ENCODE assay signal across 8 cellular contexts in genomic region chr17:42407289-42407836, GRCh38. TPM values are rescaled to one million over a fixed set of nuclear protein-coding genes. Genes with fewer than 3 reads are reported as not detected.
A peak's percentile ranks its signal among the peaks of the same experiment; 100 is the strongest.
DNase-seq lines count a peak whose midpoint lies in the region; ATAC-seq and TF ChIP-seq lines count a peak whose summit lies in the region.

No MANE protein-coding gene starts in this region.

- RAD21 ChIA-PET in HCT116 (lab: Charles Lee; ENCODE audit: low non-redundant PET in 1 of 2, low total read pairs in 2 of 2, uncharacterized antibody in 2 of 2, unreplicated experiment in 2 of 2): interaction anchor here in 1 of 2 experiments (1.8 kb wide), 1 partner anchor 82 kb away, joined by 6 read pairs; no protein-coding TSS in a partner anchor

- no TSS peak for BruUV-seq in HCT116 (replicated peaks; lab: Mats Ljungman, UMichigan)

- no peak for TF ChIP-seq CTCF in HCT116 (IDR thresholded peaks at IDR 0.05 in 2 of 3, conservative IDR thresholded peaks at IDR 0.05 in 1 of 3; ENCODE audit: borderline replicate concordance in 1 of 3, insufficient read depth in 1 of 3, low read depth in 2 of 3, low read length in 2 of 3)
- TF ChIP-seq CTCF in epithelial cell of esophagus (IDR thresholded peaks at IDR 0.05; ENCODE audit: insufficient read depth, low read depth, low read length, missing control alignments): no peak

- CTCF ChIA-PET in HCT116 (lab: Charles Lee): interaction anchor here (1.0 to 2.9 kb wide), 12 partner anchors 18 to 185 kb away, joined by 3 to 20 read pairs (median 6); partner anchors contain the start of gene STAT3

- no peak for TF ChIP-seq RAD21 in HCT116 (IDR thresholded peaks at IDR 0.05; ENCODE audit: low read depth)

- H3K9me3 ChIP-seq in HCT116 (ENCODE audit: control insufficient read depth in 1 of 2, insufficient read depth in 1 of 2, low read depth in 1 of 2, low read length in 2 of 2) (no peaks in the 10 kb centered on the region), mucosa of rectum (ENCODE audit: control insufficient read depth in 2 of 2, low read length in 2 of 2) (no peaks in the 10 kb centered on the region)

- H3K36me3 ChIP-seq in HCT116 (ENCODE audit: control insufficient read depth in 1 of 2, insufficient read depth in 2 of 2, low read length in 2 of 2) (peaks cover 4 to 22% of the 10 kb centered on the region in 2 experiments; a peak in 2 of 4 replicates), mucosa of rectum (ENCODE audit: control insufficient read depth in 2 of 2, insufficient read depth in 2 of 2, low read length in 2 of 2) (peaks cover 0 to 2% of the 10 kb centered on the region in 2 donors)

- no peaks in the 10 kb centered on the region for H3K9me2 ChIP-seq in HCT116 (ENCODE audit: insufficient read depth)

- peak overlapping the region; percentile 4; the same call in 1 of the 2 replicates for H3K4me2 ChIP-seq in HCT116 (ENCODE audit: low read length)

- peaks cover 6% of the 10 kb centered on the region; the same call in 1 of the 2 replicates for H4K20me1 ChIP-seq in HCT116 (ENCODE audit: insufficient read depth)

- H3K27ac ChIP-seq in HCT116 (ENCODE audit: low read depth, low read length): peak overlapping the region; percentile 8; the same call in 1 of the 2 replicates
- peak overlapping the region; percentile 16 to 56 for H3K27ac ChIP-seq in mucosa of rectum (ENCODE audit: low read depth in 2 of 2, low read length in 2 of 2)

- H3K4me3 ChIP-seq in HCT116 (replicated peaks in 1 of 2; ENCODE audit: low read depth in 1 of 2, low read length in 2 of 2) (no peak overlapping the region), epithelial cell of esophagus (ENCODE audit: low read length) (no peak overlapping the region), mucosa of rectum (ENCODE audit: low read length in 2 of 2) (no peak overlapping the region)

- no peak for TF ChIP-seq POLR2A in HCT116 (IDR thresholded peaks at IDR 0.05; ENCODE audit: borderline replicate concordance, extremely low read depth, insufficient read depth, insufficient read length)

- H3K9ac ChIP-seq in HCT116 (ENCODE audit: low read length): no peak overlapping the region
- H3K9ac ChIP-seq in mucosa of rectum (ENCODE audit: low read depth in 1 of 2, low read length in 2 of 2): no peak overlapping the region

- no peak overlapping the region for H2AFZ ChIP-seq in HCT116 (ENCODE audit: low read depth, low read length, poor library complexity, severe bottlenecking)

- peak; percentile 79 for ATAC-seq in HCT116

- H3K4me1 ChIP-seq in HCT116 (ENCODE audit: control insufficient read depth in 1 of 2, insufficient read depth in 2 of 2, low read length in 2 of 2): peaks cover 47 to 67% of the 10 kb centered on the region in 2 experiments
- H3K4me1 ChIP-seq in mucosa of rectum (ENCODE audit: control insufficient read depth in 2 of 2, insufficient read depth in 2 of 2, low read length in 2 of 2): peaks cover 21 to 29% of the 10 kb centered on the region in 2 donors

- intact Hi-C loops in HCT116 (cut with micrococcal nuclease): loop anchor here (5.0 kb wide), 1 partner anchor 110 kb away; no protein-coding TSS in a partner anchor

- DNase-seq in AG08395 (ENCODE audit: low spot score): peak; percentile 63
- DNase-seq in HCT116 (ENCODE audit: low read depth, low spot score): no peak
- DNase-seq in NCI-H524 (lab: John Stamatoyannopoulos, UW): peak; percentile 74 to 86
- DNase-seq in activated CD8-positive, alpha-beta memory T cell treated with anti-CD3 and anti-CD28 coated beads, Interleukin-2, amount 50 U/mL, for 1 hour (ENCODE audit: extremely low read depth): peak; percentile 29
- DNase-seq in epithelial cell of esophagus (ENCODE audit: low read depth): peak; percentile 92
- peak; percentile 53 for DNase-seq in stimulated activated naive CD4-positive, alpha-beta T cell treated with Interleukin-2 at 50 U/mL for 16 hours (lab: John Stamatoyannopoulos, UW)
- no peak for DNase-seq in NCI-H128 (lab: John Stamatoyannopoulos, UW; ENCODE audit: unreplicated experiment)

- H3K79me2 ChIP-seq in HCT116 (ENCODE audit: insufficient read depth, low read length): peaks cover 78% of the 10 kb centered on the region

- POLR2A ChIA-PET in HCT116 (lab: Charles Lee): interaction anchor here (1.3 to 7.9 kb wide), 2 partner anchors 14 to 19 kb away, joined by 3 to 88 read pairs; partner anchors contain the start of genes CAVIN1 and STAT3

- H3K27me3 ChIP-seq in HCT116 (ENCODE audit: insufficient read depth, low read length) (no peaks in the 10 kb centered on the region), mucosa of rectum (ENCODE audit: control insufficient read depth in 2 of 2, insufficient read depth in 2 of 2, low read length in 2 of 2) (no peaks in the 10 kb centered on the region)

TF ChIP-seq in HCT116, 20 proteins besides CTCF, POLR2A, EP300 and RAD21:
- TF ChIP-seq JUND (IDR thresholded peaks at IDR 0.05): 0 out of 2 replicates have a peak, but pooled peaks have one; percentile 14
- TF ChIP-seq ZNF274 (IDR thresholded peaks at IDR 0.05; ENCODE audit: low read depth, low read length): no peak
- TF ChIP-seq SP1 (IDR thresholded peaks at IDR 0.05; ENCODE audit: low read depth): peak; percentile 46
- TF ChIP-seq, protein P1, sequence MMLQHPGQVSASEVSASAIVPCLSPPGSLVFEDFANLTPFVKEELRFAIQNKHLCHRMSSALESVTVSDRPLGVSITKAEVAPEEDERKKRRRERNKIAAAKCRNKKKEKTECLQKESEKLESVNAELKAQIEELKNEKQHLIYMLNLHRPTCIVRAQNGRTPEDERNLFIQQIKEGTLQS (IDR thresholded peaks at IDR 0.05): no peak
- TF ChIP-seq FOSL1 (IDR thresholded peaks at IDR 0.05; ENCODE audit: low read depth): no peak
- TF ChIP-seq CBX3 (IDR thresholded peaks at IDR 0.05; ENCODE audit: low read depth): peak; percentile 71; the same call in 1 of the 2 replicates
- TF ChIP-seq, protein P2, sequence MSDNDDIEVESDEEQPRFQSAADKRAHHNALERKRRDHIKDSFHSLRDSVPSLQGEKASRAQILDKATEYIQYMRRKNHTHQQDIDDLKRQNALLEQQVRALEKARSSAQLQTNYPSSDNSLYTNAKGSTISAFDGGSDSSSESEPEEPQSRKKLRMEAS (IDR thresholded peaks at IDR 0.05): no peak
- peak; percentile 74; the same call in 1 of the 2 replicates for TF ChIP-seq CEBPB (IDR thresholded peaks at IDR 0.05; ENCODE audit: low read depth)
- TF ChIP-seq YY1 (IDR thresholded peaks at IDR 0.05; ENCODE audit: extremely low read depth, insufficient replicate concordance, low read depth, low read length): peak; percentile 80

RNA-seq across cellular contexts. Expression of gene CAVIN1, which starts 15.7 kb away (rescaled TPM):
- total RNA-seq in HCT116 (2021; ENCODE audit: unreplicated experiment): 79.7 TPM
- polyA plus RNA-seq in HCT116 (2012): 52.0 and 53.3 TPM in 2 replicates

RNA-seq across cellular contexts. Expression of gene STAT3, which starts 19.1 kb away (rescaled TPM):
- 61.0 TPM for total RNA-seq in HCT116 (2021; ENCODE audit: unreplicated experiment)
- polyA plus RNA-seq in HCT116 (2012): 38.0 and 39.4 TPM in 2 replicates

RNA-seq across cellular contexts. Expression of gene ATP6V0A1, which starts 51.3 kb away (rescaled TPM):
- total RNA-seq in HCT116 (2021; ENCODE audit: unreplicated experiment): 65.2 TPM
- polyA plus RNA-seq in HCT116 (2012): 45.1 and 45.5 TPM in 2 replicates

Comparison
In these comparisons a context has a peak if more than half of its experiments do, and no peak if none do; other contexts are left out.
1. DNase-seq: peak in AG08395 (single experiment), NCI-H524 (2 of 2), activated CD8-positive, alpha-beta memory T cell treated with anti-CD3 and anti-CD28 coated beads, Interleukin-2, amount 50 U/mL, for 1 hour (single experiment), epithelial cell of esophagus (single experiment) and stimulated activated naive CD4-positive, alpha-beta T cell treated with Interleukin-2 at 50 U/mL for 16 hours (single experiment); none in HCT116 (single experiment) and NCI-H128 (single experiment).